ENCODE assay signal across 8 cellular contexts in genomic region chr1:227999056-227999930, GRCh38. TPM values are rescaled to one million over a fixed set of nuclear protein-coding genes. Genes with fewer than 3 reads are reported as not detected.
A peak's percentile ranks its signal among the peaks of the same experiment; 100 is the strongest.
DNase-seq lines count a peak whose midpoint lies in the region; ATAC-seq and TF ChIP-seq lines count a peak whose summit lies in the region.

No MANE protein-coding gene starts in this region.

- intact Hi-C loops in heart right ventricle (cut with DNase I): no loop called here
- intact Hi-C loops in sigmoid colon (cut with DNase I): no loop called here

- no peak overlapping the region for H3K27ac Mint-ChIP-seq in activated naive CD8-positive, alpha-beta T cell treated with anti-CD3 and anti-CD28 coated beads for 36 hours

- ATAC-seq in heart right ventricle (peak; percentile 68 to 92 (median 88)), GM21360 (IDR thresholded peaks at IDR 0.05; ENCODE audit: unreplicated experiment) (no peak)

- TF ChIP-seq EP300 in sigmoid colon (IDR thresholded peaks at IDR 0.05): no peak

- peaks cover 36% of the 10 kb centered on the region for H3K27me3 Mint-ChIP-seq in activated naive CD8-positive, alpha-beta T cell treated with anti-CD3 and anti-CD28 coated beads for 36 hours

- 18 to 21% methylated on average over 7 of the region's 7 CpGs for WGBS in heart right ventricle, 2 donors
- WGBS in sigmoid colon, 2 donors: 14 to 20% methylated on average over 7 of the region's 7 CpGs

- H3K4me3 Mint-ChIP-seq in activated naive CD8-positive, alpha-beta T cell treated with anti-CD3 and anti-CD28 coated beads for 36 hours: no peak overlapping the region

- H3K27ac ChIP-seq in heart right ventricle (no peak overlapping the region), sigmoid colon (no peak overlapping the region)

- H3K4me1 ChIP-seq in heart right ventricle (no peaks in the 10 kb centered on the region), sigmoid colon (peaks cover 0 to 1% (median 0%) of the 10 kb centered on the region in 4 donors)

- peak; percentile 43 to 78 (median 70) for TF ChIP-seq CTCF in heart right ventricle (IDR thresholded peaks at IDR 0.05)
- TF ChIP-seq CTCF in sigmoid colon (IDR thresholded peaks at IDR 0.05): peak in 1 of 4 experiments; percentile 48

- DNase-seq in GM03348 (ENCODE audit: low spot score) (peak; percentile 89), H7 (peak; percentile 94), MG63 (peak; percentile 77), SKM-1 treated with dmso at 0.1 percent for 144 hours (lab: John Stamatoyannopoulos, UW; ENCODE audit: unreplicated experiment) (peak; percentile 95), heart right ventricle (peak; percentile 49 to 53), sigmoid colon (peak; percentile 62)
- DNase-seq in activated naive CD8-positive, alpha-beta T cell treated with anti-CD3 and anti-CD28 coated beads for 36 hours: peak; percentile 74

- H3K4me1 Mint-ChIP-seq in activated naive CD8-positive, alpha-beta T cell treated with anti-CD3 and anti-CD28 coated beads for 36 hours: no peaks in the 10 kb centered on the region

- peaks cover 22% of the 10 kb centered on the region for H3K27me3 ChIP-seq in H7 (ENCODE audit: control insufficient read depth, insufficient read depth, low read length)
- H3K27me3 ChIP-seq in MG63: no peaks in the 10 kb centered on the region; the same call in none of the 2 replicates
- H3K27me3 ChIP-seq in heart right ventricle: peaks cover 0 to 49% (median 28%) of the 10 kb centered on the region in 7 donors
- peaks cover 5 to 28% (median 10%) of the 10 kb centered on the region in 3 donors for H3K27me3 ChIP-seq in sigmoid colon

- no peaks in the 10 kb centered on the region for H3K36me3 Mint-ChIP-seq in activated naive CD8-positive, alpha-beta T cell treated with anti-CD3 and anti-CD28 coated beads for 36 hours

- H3K36me3 ChIP-seq in H7 (replicated peaks; ENCODE audit: control insufficient read depth, insufficient read depth, low read length) (no peaks in the 10 kb centered on the region), MG63 (no peaks in the 10 kb centered on the region), heart right ventricle (no peaks in the 10 kb centered on the region), sigmoid colon (no peaks in the 10 kb centered on the region)

- peaks cover 26% of the 10 kb centered on the region for H3K9me3 ChIP-seq in MG63
- peaks cover 0 to 37% (median 20%) of the 10 kb centered on the region in 11 donors for H3K9me3 ChIP-seq in heart right ventricle
- H3K9me3 ChIP-seq in sigmoid colon: peaks cover 0 to 12% (median 8%) of the 10 kb centered on the region in 4 donors

- H3K4me3 ChIP-seq in H7 (ENCODE audit: insufficient read depth, low read depth, low read length) (no peak overlapping the region), MG63 (no peak overlapping the region), heart right ventricle (no peak overlapping the region), sigmoid colon (no peak overlapping the region)

- peaks cover 17% of the 10 kb centered on the region for H3K9me3 Mint-ChIP-seq in activated naive CD8-positive, alpha-beta T cell treated with anti-CD3 and anti-CD28 coated beads for 36 hours

- TF ChIP-seq POLR2A in sigmoid colon (IDR thresholded peaks at IDR 0.05): no peak

RNA-seq across cellular contexts. Expression of gene WNT3A, which starts 7.5 kb away (rescaled TPM):
- 0.31 and 0.33 TPM in 2 replicates for total RNA-seq in H7 (2014; rRNA removed; shearing (Covaris generic))
- 0.52 TPM in 1 of 2 replicates, not detected in the other for total RNA-seq in MG63 (2014; rRNA removed; shearing (Covaris generic); ENCODE audit: low replicate concordance)
- total RNA-seq in activated naive CD8-positive, alpha-beta T cell treated with anti-CD3 and anti-CD28 coated beads for 36 hours: not detected
- total RNA-seq in heart right ventricle (not detected), sigmoid colon (not detected)
- polyA plus RNA-seq in heart right ventricle (not detected), sigmoid colon (under 1 TPM in 1 of 3 donors, not detected in 2; 0.01 TPM)

RNA-seq across cellular contexts. Expression of gene WNT9A, which starts 51.6 kb away (rescaled TPM):
- total RNA-seq in H7 (2014; rRNA removed; shearing (Covaris generic)): 3.2 and 4.0 TPM in 2 replicates
- total RNA-seq in MG63 (2014; rRNA removed; shearing (Covaris generic); ENCODE audit: low replicate concordance): 10.8 and 11.3 TPM in 2 replicates
- not detected for total RNA-seq in activated naive CD8-positive, alpha-beta T cell treated with anti-CD3 and anti-CD28 coated beads for 36 hours
- total RNA-seq in heart right ventricle (10 to 100 TPM in 5 of 10 donors, 1 to 10 TPM in 3, under 1 TPM in 2; 0.39 to 27.9 (median 8.6) TPM), sigmoid colon (10 to 100 TPM in 1 of 4 donors, 1 to 10 TPM in 3; 6.4 to 25.5 (median 8.7) TPM)
- polyA plus RNA-seq in heart right ventricle (under 1 TPM; 0.39 to 0.80 TPM), sigmoid colon (1 to 10 TPM in 1 of 3 donors, under 1 TPM in 2; 0.23 to 2.8 (median 0.60) TPM)
